16 cellular contexts compared by ENCODE assay signal in the genomic region with DNA sequence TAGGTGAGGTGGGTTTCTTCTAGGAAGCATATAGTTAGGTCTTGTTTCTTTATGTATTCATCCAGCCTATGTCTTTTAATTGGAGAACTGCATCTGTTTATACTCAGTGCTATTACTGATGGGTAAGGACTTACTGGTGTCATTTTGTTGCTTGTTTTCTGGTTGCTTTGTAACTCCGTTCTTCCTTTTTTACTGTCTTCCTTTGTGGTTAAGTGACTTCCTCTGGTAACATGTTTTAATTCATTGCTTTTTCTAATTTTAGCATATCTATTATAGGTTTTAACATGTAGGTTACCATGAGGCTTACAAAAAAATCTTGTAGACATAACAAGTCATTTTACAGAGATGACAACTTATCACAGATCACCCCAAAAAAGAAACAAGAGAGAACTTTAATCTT.
DNase-seq lines count a peak whose midpoint lies in the region; ATAC-seq lines count a peak whose summit lies in the region.
"Had no signal": no experiment of that assay in that cellular context is flagged by ENCODE, and none has a peak within 500 bp of the region (broad histone marks: within the 10 kb centered on the region; RNA-seq: fewer than 3 reads in every experiment).

No MANE protein-coding gene starts in this region.

- no peaks in the 10 kb centered on the region for H3K27me3 Mint-ChIP-seq in activated naive CD8-positive, alpha-beta T cell
- no peaks in the 10 kb centered on the region for H3K27me3 Mint-ChIP-seq in activated naive CD8-positive, alpha-beta T cell treated with anti-CD3 and anti-CD28 coated beads for 36 hours
- no peaks in the 10 kb centered on the region for H3K27me3 Mint-ChIP-seq in activated CD8-positive, alpha-beta T cell treated with anti-CD3 and anti-CD28 coated beads, Interleukin-2, amount 10 ng/mL, durations not matched to agents 7 days and 5 days (ENCODE audit: low read depth)

- POLR2A ChIA-PET in activated CD8-positive, alpha-beta T cell treated with anti-CD3 and anti-CD28 coated beads, Interleukin-2, amount 10 ng/mL, durations not matched to agents 7 days and 5 days (lab: Charles Lee): no interaction called here

- H3K4me3 Mint-ChIP-seq in activated naive CD8-positive, alpha-beta T cell: peak overlapping the region; percentile 48
- H3K4me3 Mint-ChIP-seq in activated naive CD8-positive, alpha-beta T cell treated with anti-CD3 and anti-CD28 coated beads for 36 hours: no peak overlapping the region
- H3K4me3 Mint-ChIP-seq in activated CD8-positive, alpha-beta T cell treated with anti-CD3 and anti-CD28 coated beads, Interleukin-2, amount 10 ng/mL, durations not matched to agents 7 days and 5 days: peak overlapping the region; percentile 59

- H3K4me1 Mint-ChIP-seq in activated naive CD8-positive, alpha-beta T cell (ENCODE audit: low read depth): peaks cover 45% of the 10 kb centered on the region
- peaks cover 40% of the 10 kb centered on the region for H3K4me1 Mint-ChIP-seq in activated naive CD8-positive, alpha-beta T cell treated with anti-CD3 and anti-CD28 coated beads for 36 hours
- H3K4me1 Mint-ChIP-seq in activated CD8-positive, alpha-beta T cell treated with anti-CD3 and anti-CD28 coated beads, Interleukin-2, amount 10 ng/mL, durations not matched to agents 7 days and 5 days (ENCODE audit: low read depth): peaks cover 35% of the 10 kb centered on the region

- peaks cover 4% of the 10 kb centered on the region for H3K9me3 Mint-ChIP-seq in activated naive CD8-positive, alpha-beta T cell (ENCODE audit: low read depth)
- H3K9me3 Mint-ChIP-seq in activated naive CD8-positive, alpha-beta T cell treated with anti-CD3 and anti-CD28 coated beads for 36 hours: peaks cover 6% of the 10 kb centered on the region
- peaks cover 15% of the 10 kb centered on the region for H3K9me3 Mint-ChIP-seq in activated CD8-positive, alpha-beta T cell treated with anti-CD3 and anti-CD28 coated beads, Interleukin-2, amount 10 ng/mL, durations not matched to agents 7 days and 5 days (ENCODE audit: insufficient read depth)

- ATAC-seq in activated CD8-positive, alpha-beta T cell treated with anti-CD3 and anti-CD28 coated beads, Interleukin-2, amount 10 ng/mL, durations not matched to agents 7 days and 5 days: peak; percentile 80
- no peak for ATAC-seq in GM19463 (IDR thresholded peaks at IDR 0.05; ENCODE audit: unreplicated experiment)
- ATAC-seq: mucosa of descending colon, Right ventricle myocardium inferior had no signal

- H3K36me3 Mint-ChIP-seq in activated naive CD8-positive, alpha-beta T cell: peaks cover 2% of the 10 kb centered on the region
- H3K36me3 Mint-ChIP-seq in activated naive CD8-positive, alpha-beta T cell treated with anti-CD3 and anti-CD28 coated beads for 36 hours: peaks cover 5% of the 10 kb centered on the region
- peaks cover 29% of the 10 kb centered on the region for H3K36me3 Mint-ChIP-seq in activated CD8-positive, alpha-beta T cell treated with anti-CD3 and anti-CD28 coated beads, Interleukin-2, amount 10 ng/mL, durations not matched to agents 7 days and 5 days (ENCODE audit: low read depth)

- DNase-seq in activated naive CD8-positive, alpha-beta T cell treated with anti-CD3 and anti-CD28 coated beads for 36 hours: no peak
- DNase-seq in NOMO-1 treated with dmso at 0.1 percent for 144 hours (lab: John Stamatoyannopoulos, UW; ENCODE audit: unreplicated experiment) (peak; percentile 49), caudate nucleus (lab: John Stamatoyannopoulos, UW) (no peak), mesenteric fat pad (ENCODE audit: low spot score) (no peak), DMS79 treated with DMSO at 0.1 percent for 48 hours (lab: John Stamatoyannopoulos, UW) (no peak)
- no peak for DNase-seq in activated CD8-positive, alpha-beta T cell treated with anti-CD3 and anti-CD28 coated beads, Interleukin-2, amount 10 ng/mL, durations not matched to agents 7 days and 5 days
- DNase-seq: brain microvascular endothelial cell; mucosa of descending colon; NCI-H1092; NCI-H446; stimulated activated CD4-positive, alpha-beta T cell treated with anti-CD3 and anti-CD28 coated beads, Interleukin-2, amount 100 ng/mL, for 48 hours; WERI-Rb-1 had no signal

- H3K27ac ChIP-seq in caudate nucleus (ENCODE audit: low read depth, low read length): no peak overlapping the region
- H3K27ac ChIP-seq: brain microvascular endothelial cell, vagina, WERI-Rb-1 had no signal

- CTCF ChIA-PET in activated CD8-positive, alpha-beta T cell treated with anti-CD3 and anti-CD28 coated beads, Interleukin-2, amount 10 ng/mL, durations not matched to agents 7 days and 5 days (lab: Charles Lee): no interaction called here

- peak overlapping the region; percentile 69 for H3K27ac Mint-ChIP-seq in activated naive CD8-positive, alpha-beta T cell
- H3K27ac Mint-ChIP-seq in activated naive CD8-positive, alpha-beta T cell treated with anti-CD3 and anti-CD28 coated beads for 36 hours: no peak overlapping the region
- peak overlapping the region; percentile 79 for H3K27ac Mint-ChIP-seq in activated CD8-positive, alpha-beta T cell treated with anti-CD3 and anti-CD28 coated beads, Interleukin-2, amount 10 ng/mL, durations not matched to agents 7 days and 5 days
